In genomic region chr19:19579533-19580361, GRCh38 we compare ENCODE assay signal across 25 cellular contexts. TPM values are rescaled to one million over a fixed set of nuclear protein-coding genes. Genes with fewer than 3 reads are reported as not detected.
A peak's percentile ranks its signal among the peaks of the same experiment; 100 is the strongest.
DNase-seq lines count a peak whose midpoint lies in the region; ATAC-seq and TF ChIP-seq lines count a peak whose summit lies in the region.
"Had no signal": no experiment of that assay in that cellular context is flagged by ENCODE, and none has a peak within 500 bp of the region (broad histone marks: within the 10 kb centered on the region; RNA-seq: fewer than 3 reads in every experiment).

No MANE protein-coding gene starts in this region.

- peak overlapping the region; percentile 46 to 72 for H3K27ac Mint-ChIP-seq in activated naive CD4-positive, alpha-beta T cell treated with anti-CD3 and anti-CD28 coated beads, Interleukin-2, amount 50 U/mL, for 72 hours
- H3K27ac Mint-ChIP-seq in nephron progenitor cell (peak overlapping the region; percentile 91), natural killer cell (peak overlapping the region in 1 of 2 donors; percentile 62)
- H3K27ac Mint-ChIP-seq: activated B cell treated with CpG ODN at 0.5 μM for 24 hours, immature natural killer cell, type B pancreatic cell had no signal

- intact Hi-C loops in colonic mucosa (cut with DNase I) (no loop called here), natural killer cell (cut with micrococcal nuclease) (no loop called here)

- H3K4me1 Mint-ChIP-seq in nephron progenitor cell (peaks cover 17% of the 10 kb centered on the region), natural killer cell (peaks cover 5 to 15% of the 10 kb centered on the region in 2 donors)
- H3K4me1 Mint-ChIP-seq: activated B cell treated with CpG ODN at 0.5 μM for 24 hours, IgD-negative memory B cell, immature natural killer cell had no signal

- TF ChIP-seq CTCF in colonic mucosa (IDR thresholded peaks at IDR 0.05) (no peak), nephron progenitor cell (IDR thresholded peaks at IDR 0.05) (no peak), natural killer cell (IDR thresholded peaks at IDR 0.05) (no peak)

- peak overlapping the region; percentile 50 for H3K27ac ChIP-seq in colonic mucosa
- H3K27ac ChIP-seq: BLaER1 treated with 17β-estradiol and CSF1 and Interleukin-3, amounts not matched to agents 10 nM and 100 nM; esophagus muscularis mucosa; gastrocnemius medialis had no signal

- H3K27me3 Mint-ChIP-seq in nephron progenitor cell (ENCODE audit: low read depth, poor library complexity) (no peaks in the 10 kb centered on the region), natural killer cell (ENCODE audit: low read depth in 2 of 2) (no peaks in the 10 kb centered on the region)
- H3K27me3 Mint-ChIP-seq: activated B cell treated with CpG ODN at 0.5 μM for 24 hours, IgD-negative memory B cell, naive B cell, type B pancreatic cell had no signal

- H3K36me3 Mint-ChIP-seq in activated naive CD4-positive, alpha-beta T cell treated with anti-CD3 and anti-CD28 coated beads, Interleukin-2, amount 50 U/mL, for 72 hours, result no peaks in the 10 kb centered on the region
- H3K36me3 Mint-ChIP-seq in nephron progenitor cell (ENCODE audit: low read depth), result no peaks in the 10 kb centered on the region
- no peaks in the 10 kb centered on the region for H3K36me3 Mint-ChIP-seq in natural killer cell
- H3K36me3 Mint-ChIP-seq: immature natural killer cell, naive B cell, type B pancreatic cell had no signal

- no peaks in the 10 kb centered on the region for H3K27me3 ChIP-seq in colonic mucosa
- H3K27me3 ChIP-seq: BLaER1 treated with 17β-estradiol and CSF1 and Interleukin-3, amounts not matched to agents 10 nM and 100 nM; gastrocnemius medialis had no signal

- no peaks in the 10 kb centered on the region for H3K9me3 Mint-ChIP-seq in activated naive CD4-positive, alpha-beta T cell treated with anti-CD3 and anti-CD28 coated beads, Interleukin-2, amount 50 U/mL, for 72 hours
- H3K9me3 Mint-ChIP-seq in nephron progenitor cell, result no peaks in the 10 kb centered on the region
- H3K9me3 Mint-ChIP-seq in natural killer cell, result no peaks in the 10 kb centered on the region
- H3K9me3 Mint-ChIP-seq: activated B cell treated with CpG ODN at 0.5 μM for 24 hours, IgD-negative memory B cell, immature natural killer cell, type B pancreatic cell had no signal

- H3K4me1 ChIP-seq in colonic mucosa, result no peaks in the 10 kb centered on the region
- H3K4me1 ChIP-seq: esophagus muscularis mucosa, gastrocnemius medialis had no signal

- H3K4me3 ChIP-seq in colonic mucosa, result no peak overlapping the region
- H3K4me3 ChIP-seq: BLaER1 treated with 17β-estradiol and CSF1 and Interleukin-3, amounts not matched to agents 10 nM and 100 nM; esophagus muscularis mucosa; gastrocnemius medialis; skin epidermis had no signal

- no peak for DNase-seq in activated naive CD4-positive, alpha-beta T cell treated with anti-CD3 and anti-CD28 coated beads, Interleukin-2, amount 50 U/mL, for 72 hours (ENCODE audit: low spot score in 2 of 2)
- no peak for DNase-seq in activated naive CD4-positive, alpha-beta T cell treated with Interleukin-2 at 50 U/mL for 16 hours
- no peak for DNase-seq in colonic mucosa
- no peak for DNase-seq in nephron progenitor cell
- DNase-seq in natural killer cell, result no peak
- DNase-seq in AG08395 (ENCODE audit: low spot score), result no peak
- DNase-seq in DMS114 treated with DMSO at 0.1 percent for 48 hours (lab: John Stamatoyannopoulos, UW; ENCODE audit: unreplicated experiment), result no peak
- DNase-seq: activated B cell treated with CpG ODN at 0.5 μM for 24 hours; DND-41; gastrocnemius medialis; hippocampal formation; immature natural killer cell; mesenchymal stem cell; naive B cell; NCI-H1092; NCI-H187; NCI-H524; SHP77; stimulated activated CD4-positive, alpha-beta T cell treated with anti-CD3 and anti-CD28 coated beads, Interleukin-2, amount 100 ng/mL, for 24 hours had no signal

- H3K36me3 ChIP-seq in colonic mucosa, result no peaks in the 10 kb centered on the region
- H3K36me3 ChIP-seq: BLaER1 treated with 17β-estradiol and CSF1 and Interleukin-3, amounts not matched to agents 10 nM and 100 nM; esophagus muscularis mucosa; gastrocnemius medialis had no signal

- H3K4me3 Mint-ChIP-seq in nephron progenitor cell (no peak overlapping the region), natural killer cell (no peak overlapping the region)
- H3K4me3 Mint-ChIP-seq: activated B cell treated with CpG ODN at 0.5 μM for 24 hours, immature natural killer cell, type B pancreatic cell had no signal

- H3K9ac ChIP-seq in colonic mucosa (ENCODE audit: low read depth in 2 of 2, low read length in 2 of 2), result peak overlapping the region in 1 of 2 donors; percentile 38
- H3K9ac ChIP-seq: BLaER1 treated with 17β-estradiol and CSF1 and Interleukin-3, amounts not matched to agents 10 nM and 100 nM had no signal

- ATAC-seq in activated naive CD4-positive, alpha-beta T cell treated with anti-CD3 and anti-CD28 coated beads, Interleukin-2, amount 50 U/mL, for 72 hours, result no peak
- ATAC-seq in natural killer cell, result no peak
- ATAC-seq: gastrocnemius medialis, left lobe of liver had no signal

- no peaks in the 10 kb centered on the region for H3K9me3 ChIP-seq in colonic mucosa
- H3K9me3 ChIP-seq: BLaER1 treated with 17β-estradiol and CSF1 and Interleukin-3, amounts not matched to agents 10 nM and 100 nM; esophagus muscularis mucosa; gastrocnemius medialis had no signal

RNA-seq across cellular contexts. Expression of gene PBX4, which starts 38.7 kb away (rescaled TPM):
- 10 to 100 TPM; 27.6 to 37.3 TPM for total RNA-seq in activated naive CD4-positive, alpha-beta T cell treated with anti-CD3 and anti-CD28 coated beads, Interleukin-2, amount 50 U/mL, for 72 hours
- total RNA-seq in colonic mucosa (1 to 10 TPM; 2.3 to 4.9 TPM), natural killer cell (10 to 100 TPM; 10.7 to 15.9 (median 11.1) TPM)
- total RNA-seq: gastrocnemius medialis had no signal

RNA-seq across cellular contexts. Expression of gene CILP2, which starts 41.7 kb away (rescaled TPM):
- total RNA-seq in activated naive CD4-positive, alpha-beta T cell treated with anti-CD3 and anti-CD28 coated beads, Interleukin-2, amount 50 U/mL, for 72 hours, result under 1 TPM; 0.25 to 0.31 TPM
- total RNA-seq in colonic mucosa (under 1 TPM; 0.05 to 0.35 TPM), natural killer cell (under 1 TPM; 0.05 to 0.20 (median 0.11) TPM)

RNA-seq across cellular contexts. Expression of gene LPAR2, which starts 48.3 kb away (rescaled TPM):
- total RNA-seq in activated naive CD4-positive, alpha-beta T cell treated with anti-CD3 and anti-CD28 coated beads, Interleukin-2, amount 50 U/mL, for 72 hours, result 100 to 1,000 TPM in 1 of 2 donors, 10 to 100 TPM in 1; 35.4 to 122 TPM
- 10 to 100 TPM; 16.6 to 22.6 TPM for total RNA-seq in colonic mucosa
- total RNA-seq in natural killer cell, result 10 to 100 TPM; 52.1 to 81.5 (median 56.4) TPM

RNA-seq across cellular contexts. Expression of gene YJEFN3, which starts 51.0 kb away (rescaled TPM):
- 10 to 100 TPM in 1 of 2 donors, 1 to 10 TPM in 1; 5.7 to 11.3 TPM for total RNA-seq in activated naive CD4-positive, alpha-beta T cell treated with anti-CD3 and anti-CD28 coated beads, Interleukin-2, amount 50 U/mL, for 72 hours
- total RNA-seq in colonic mucosa, result 10 to 100 TPM in 1 of 2 donors, 1 to 10 TPM in 1; 1.9 to 17.3 TPM
- total RNA-seq in natural killer cell, result 1 to 10 TPM; 4.0 to 6.0 (median 4.3) TPM
